In genomic region chr17:7281953-7282751, GRCh38 we compare ENCODE assay signal across 9 cellular contexts. TPM values are rescaled to one million over a fixed set of nuclear protein-coding genes. Genes with fewer than 3 reads are reported as not detected.
DNase-seq lines count a peak whose midpoint lies in the region; ATAC-seq and TF ChIP-seq lines count a peak whose summit lies in the region.
"Had no signal": no experiment of that assay in that cellular context is flagged by ENCODE, and none has a peak within 500 bp of the region (broad histone marks: within the 10 kb centered on the region; RNA-seq: fewer than 3 reads in every experiment).

No MANE protein-coding gene starts in this region.

- H3K36me3 ChIP-seq in OCI-LY3 (replicated peaks; ENCODE audit: low read depth, low read length), result no peaks in the 10 kb centered on the region

- peaks cover 15% of the 10 kb centered on the region for H3K4me1 ChIP-seq in OCI-LY3 (ENCODE audit: low read length)

- H3K4me1 Mint-ChIP-seq in CD4-positive, alpha-beta T cell (ENCODE audit: low read depth), result peaks cover 26% of the 10 kb centered on the region
- peaks cover 21 to 26% of the 10 kb centered on the region in 2 donors for H3K4me1 Mint-ChIP-seq in natural killer cell treated with Interleukin-12 subunit alpha and Interleukin-12 subunit beta and Interleukin-15 and Interleukin-18, amount 100 ng/mL, for 72 hours (ENCODE audit: low read depth in 2 of 2)

- no peaks in the 10 kb centered on the region for H3K9me3 ChIP-seq in CD4-positive, alpha-beta T cell (ENCODE audit: control insufficient read depth, low read length)
- no peaks in the 10 kb centered on the region for H3K9me3 ChIP-seq in OCI-LY3 (ENCODE audit: insufficient read depth, low read length)

- H4K20me1 ChIP-seq in OCI-LY3 (ENCODE audit: insufficient read depth, low read length), result no peaks in the 10 kb centered on the region

- H3K4me3 ChIP-seq in OCI-LY3 (ENCODE audit: low read length), result peak overlapping the region; percentile 84
- peak overlapping the region; percentile 41 for H3K4me3 ChIP-seq in epithelial cell of esophagus (ENCODE audit: low read length)

- H3K9ac ChIP-seq in OCI-LY3 (ENCODE audit: low read length), result no peak overlapping the region

- H3K27ac Mint-ChIP-seq in CD4-positive, alpha-beta T cell, result no peak overlapping the region
- no peak overlapping the region for H3K27ac Mint-ChIP-seq in natural killer cell treated with Interleukin-12 subunit alpha and Interleukin-12 subunit beta and Interleukin-15 and Interleukin-18, amount 100 ng/mL, for 72 hours

- H3K27ac ChIP-seq in CD4-positive, alpha-beta T cell (ENCODE audit: low read depth, low read length), result no peak overlapping the region
- H3K27ac ChIP-seq in OCI-LY3 (ENCODE audit: low read length), result no peak overlapping the region

- CTCF ChIA-PET in CD4-positive, alpha-beta T cell (lab: Charles Lee), result interaction anchor here (0.8 to 1.8 kb wide), 2 partner anchors 14 to 74 kb away, joined by 3 to 13 read pairs; no protein-coding TSS in a partner anchor

- intact Hi-C loops in CD4-positive, alpha-beta T cell (cut with DNase I, micrococcal nuclease), result loop anchor here (2.0 to 5.0 kb wide), 3 partner anchors 155 to 307 kb away; no protein-coding TSS in a partner anchor

- POLR2A ChIA-PET in CD4-positive, alpha-beta T cell (lab: Charles Lee), result interaction anchor here (0.6 to 2.0 kb wide), 8 partner anchors 14 to 197 kb away, joined by 3 to 9 read pairs (median 4); partner anchors contain the start of gene ACAP1

- no peaks in the 10 kb centered on the region for H3K9me3 Mint-ChIP-seq in CD4-positive, alpha-beta T cell
- no peaks in the 10 kb centered on the region for H3K9me3 Mint-ChIP-seq in natural killer cell treated with Interleukin-12 subunit alpha and Interleukin-12 subunit beta and Interleukin-15 and Interleukin-18, amount 100 ng/mL, for 72 hours

- peaks cover 33% of the 10 kb centered on the region for H3K27me3 ChIP-seq in CD4-positive, alpha-beta T cell (ENCODE audit: control insufficient read depth, insufficient read depth, low read length)
- H3K27me3 ChIP-seq in OCI-LY3 (ENCODE audit: low read depth, low read length), result no peaks in the 10 kb centered on the region

- peak overlapping the region; percentile 99 for H3K4me2 ChIP-seq in OCI-LY3 (ENCODE audit: low read length)

- no peak for ATAC-seq in CD4-positive, alpha-beta T cell (ENCODE audit: poor library complexity)
- no peak for ATAC-seq in natural killer cell treated with Interleukin-12 subunit alpha and Interleukin-12 subunit beta and Interleukin-15 and Interleukin-18, amount 100 ng/mL, for 72 hours
- ATAC-seq in GM18858 (IDR thresholded peaks at IDR 0.05; ENCODE audit: unreplicated experiment), result no peak

- no peak for DNase-seq in CD4-positive, alpha-beta T cell
- DNase-seq in epithelial cell of esophagus (ENCODE audit: low read depth) (no peak), GOT3 (lab: John Stamatoyannopoulos, UW) (no peak), ecto neural progenitor cell (ENCODE audit: low spot score) (no peak), inferior parietal cortex (ENCODE audit: extremely low spot score) (no peak)
- no peak for DNase-seq in natural killer cell treated with Interleukin-12 subunit alpha and Interleukin-12 subunit beta and Interleukin-15 and Interleukin-18, amount 100 ng/mL, for 72 hours (ENCODE audit: low spot score)

- H2AFZ ChIP-seq in OCI-LY3 (ENCODE audit: low read depth, low read length), result no peak overlapping the region

- peaks cover 40% of the 10 kb centered on the region for H3K27me3 Mint-ChIP-seq in CD4-positive, alpha-beta T cell
- peaks cover 7 to 13% of the 10 kb centered on the region in 2 donors for H3K27me3 Mint-ChIP-seq in natural killer cell treated with Interleukin-12 subunit alpha and Interleukin-12 subunit beta and Interleukin-15 and Interleukin-18, amount 100 ng/mL, for 72 hours

- no peak for TF ChIP-seq CTCF in CD4-positive, alpha-beta T cell (IDR thresholded peaks at IDR 0.05)
- TF ChIP-seq CTCF in OCI-LY3 (IDR thresholded peaks at IDR 0.05; ENCODE audit: low read depth, low read length), result no peak
- TF ChIP-seq CTCF in epithelial cell of esophagus (IDR thresholded peaks at IDR 0.05; ENCODE audit: insufficient read depth, low read depth, low read length, missing control alignments), result no peak

- peak overlapping the region; percentile 68 for H3K4me3 Mint-ChIP-seq in CD4-positive, alpha-beta T cell
- peak overlapping the region; percentile 78 for H3K4me3 Mint-ChIP-seq in natural killer cell treated with Interleukin-12 subunit alpha and Interleukin-12 subunit beta and Interleukin-15 and Interleukin-18, amount 100 ng/mL, for 72 hours

- no peaks in the 10 kb centered on the region for H3K36me3 Mint-ChIP-seq in CD4-positive, alpha-beta T cell (ENCODE audit: low read depth)
- no peaks in the 10 kb centered on the region for H3K36me3 Mint-ChIP-seq in natural killer cell treated with Interleukin-12 subunit alpha and Interleukin-12 subunit beta and Interleukin-15 and Interleukin-18, amount 100 ng/mL, for 72 hours

- H3K79me2 ChIP-seq in OCI-LY3 (ENCODE audit: low read length), result no peaks in the 10 kb centered on the region

RNA-seq across cellular contexts. Expression of gene SLC2A4, which starts 0.6 kb away (rescaled TPM):
- not detected for total RNA-seq in CD4-positive, alpha-beta T cell
- total RNA-seq in natural killer cell treated with Interleukin-12 subunit alpha and Interleukin-12 subunit beta and Interleukin-15 and Interleukin-18, amount 100 ng/mL, for 72 hours, result under 1 TPM in 1 of 2 donors, not detected in 1; 0.50 TPM
- total RNA-seq: glomerular endothelial cell had no signal

RNA-seq across cellular contexts. Expression of gene YBX2, which starts 12.3 kb away (rescaled TPM):
- total RNA-seq in CD4-positive, alpha-beta T cell, result under 1 TPM in 1 of 2 experiments, not detected in 1; 0.56 TPM
- total RNA-seq in natural killer cell treated with Interleukin-12 subunit alpha and Interleukin-12 subunit beta and Interleukin-15 and Interleukin-18, amount 100 ng/mL, for 72 hours, result not detected
- total RNA-seq: glomerular endothelial cell had no signal

RNA-seq across cellular contexts. Expression of gene CLDN7, which starts 19.9 kb away (rescaled TPM):
- 1 to 10 TPM; 1.1 to 1.2 TPM for total RNA-seq in CD4-positive, alpha-beta T cell
- total RNA-seq in natural killer cell treated with Interleukin-12 subunit alpha and Interleukin-12 subunit beta and Interleukin-15 and Interleukin-18, amount 100 ng/mL, for 72 hours, result 1 to 10 TPM in 1 of 2 donors, under 1 TPM in 1; 0.73 to 1.1 TPM

RNA-seq across cellular contexts. Expression of gene EIF5A, which starts 25.3 kb away (rescaled TPM):
- 100 to 1,000 TPM; 471 to 480 TPM for total RNA-seq in CD4-positive, alpha-beta T cell
- total RNA-seq in natural killer cell treated with Interleukin-12 subunit alpha and Interleukin-12 subunit beta and Interleukin-15 and Interleukin-18, amount 100 ng/mL, for 72 hours, result 1,000 to 10,000 TPM in 1 of 2 donors, 100 to 1,000 TPM in 1; 953 to 1,345 TPM

RNA-seq across cellular contexts. Expression of gene ELP5, which starts 30.1 kb away (rescaled TPM):
- 10 to 100 TPM; 20.1 to 21.3 TPM for total RNA-seq in CD4-positive, alpha-beta T cell
- 10 to 100 TPM; 43.5 to 70.5 TPM for total RNA-seq in natural killer cell treated with Interleukin-12 subunit alpha and Interleukin-12 subunit beta and Interleukin-15 and Interleukin-18, amount 100 ng/mL, for 72 hours
